ENCODE assay signal across 8 cellular contexts in the genomic region with DNA sequence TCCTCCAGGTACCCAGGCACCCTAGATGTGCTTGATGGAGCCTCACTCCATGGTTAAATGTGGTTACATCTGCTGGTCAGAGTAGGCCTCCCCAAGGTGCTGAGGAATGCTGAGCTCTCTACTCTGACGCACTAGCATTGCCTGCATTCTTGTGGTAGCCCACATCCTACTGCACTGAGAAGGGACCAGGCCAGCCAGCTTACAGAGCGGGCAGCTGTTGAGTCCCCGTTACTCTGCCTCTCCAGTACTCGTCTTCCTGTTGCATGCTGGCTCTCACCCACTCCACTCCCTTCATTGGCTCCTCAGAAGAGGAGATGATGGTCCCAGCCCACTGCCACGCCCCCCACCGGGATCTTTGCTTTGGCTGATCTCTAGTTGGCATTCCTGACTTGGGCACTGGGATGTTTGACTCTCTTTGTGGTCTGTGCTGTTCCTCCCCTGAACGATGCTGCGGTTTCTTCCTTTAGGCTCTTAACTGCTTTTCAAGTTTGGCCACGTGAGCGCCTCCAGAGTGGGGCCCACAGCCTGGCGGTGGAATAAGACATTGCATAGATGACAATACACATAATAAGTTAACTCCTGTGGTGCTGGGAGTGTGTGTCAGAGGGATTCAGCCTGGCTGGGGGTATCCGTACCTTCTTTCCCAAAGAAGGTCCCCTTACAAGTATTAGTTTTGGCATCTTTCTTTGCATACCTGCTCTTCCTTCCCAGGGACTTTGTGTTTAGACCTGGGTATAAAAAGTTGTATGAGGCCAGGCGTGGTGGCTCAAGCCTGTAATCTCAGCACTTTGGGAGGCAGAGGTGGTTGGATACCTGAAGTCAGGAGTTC. TPM values are rescaled to one million over a fixed set of nuclear protein-coding genes. Genes with fewer than 3 reads are reported as not detected.
DNase-seq lines count a peak whose midpoint lies in the region; ATAC-seq and TF ChIP-seq lines count a peak whose summit lies in the region.

No MANE protein-coding gene starts in this region.

- H3K4me3 ChIP-seq in left lung = no peak overlapping the region

- TF ChIP-seq CTCF in GM12874 (IDR thresholded peaks at IDR 0.05; ENCODE audit: insufficient read depth, low read depth, low read length) = peak; percentile 42; the same call in 1 of the 2 replicates
- TF ChIP-seq CTCF in left lung (IDR thresholded peaks at IDR 0.05) = peak in 1 of 2 donors; percentile 14

- H3K36me3 ChIP-seq in left lung = no peaks in the 10 kb centered on the region

- no peaks in the 10 kb centered on the region for H3K9me3 ChIP-seq in left lung

- peak overlapping the region; percentile 88 to 93 for H3K27ac Mint-ChIP-seq in activated naive CD4-positive, alpha-beta T cell treated with anti-CD3 and anti-CD28 coated beads, Interleukin-2, amount 50 U/mL, for 72 hours

- H3K4me1 ChIP-seq in left lung = peaks cover 6 to 11% of the 10 kb centered on the region in 2 donors

- no peaks in the 10 kb centered on the region for H3K9me3 Mint-ChIP-seq in activated naive CD4-positive, alpha-beta T cell treated with anti-CD3 and anti-CD28 coated beads, Interleukin-2, amount 50 U/mL, for 72 hours

- H3K36me3 Mint-ChIP-seq in activated naive CD4-positive, alpha-beta T cell treated with anti-CD3 and anti-CD28 coated beads, Interleukin-2, amount 50 U/mL, for 72 hours = peaks cover 0 to 5% of the 10 kb centered on the region in 2 donors

- no peaks in the 10 kb centered on the region for H3K27me3 ChIP-seq in left lung

- ATAC-seq in HG03097 (IDR thresholded peaks at IDR 0.05; ENCODE audit: low FRiP score, unreplicated experiment) = peak; percentile 89
- peak; percentile 98 for ATAC-seq in SK-N-SH treated with all-trans-retinoic acid at 6 μM for 48 hours
- ATAC-seq in activated naive CD4-positive, alpha-beta T cell treated with anti-CD3 and anti-CD28 coated beads, Interleukin-2, amount 50 U/mL, for 72 hours = peak; percentile 99
- peak; percentile 92 for ATAC-seq in left lung

- peak overlapping the region; percentile 33 to 60 for H3K27ac ChIP-seq in left lung

- peak; percentile 68 to 85 for DNase-seq in activated naive CD4-positive, alpha-beta T cell treated with anti-CD3 and anti-CD28 coated beads, Interleukin-2, amount 50 U/mL, for 72 hours (ENCODE audit: low spot score in 2 of 2)
- DNase-seq in left lung (peak in 1 of 2 donors; percentile 82), NCI-H1694 treated with DMSO at 0.1 percent for 48 hours (lab: John Stamatoyannopoulos, UW) (no peak), Ammon's horn (ENCODE audit: low spot score) (no peak)
- DNase-seq in stimulated activated CD8-positive, alpha-beta memory T cell treated with anti-CD3 and anti-CD28 coated beads, Interleukin-7, amount 100 ng/mL, for 24 hours (ENCODE audit: low read depth) = peak; percentile 31

- intact Hi-C loops in left lung (cut with DNase I) = no loop called here

TF ChIP-seq in SK-N-SH treated with all-trans-retinoic acid at 6 μM for 48 hours, 23 proteins besides CTCF, POLR2A, EP300 and RAD21:
- TF ChIP-seq SNAI2 (CRISPR knock-in tag; IDR thresholded peaks at IDR 0.05) = no peak
- TF ChIP-seq ZFP3 (CRISPR knock-in tag; IDR thresholded peaks at IDR 0.05) = no peak
- TF ChIP-seq GLIS3 (CRISPR knock-in tag; IDR thresholded peaks at IDR 0.05) = no peak
- TF ChIP-seq PATZ1 (CRISPR knock-in tag; IDR thresholded peaks at IDR 0.05; ENCODE audit: borderline replicate concordance) = peak; percentile 13; the same call in 1 of the 2 replicates
- no peak for TF ChIP-seq ISL1 (CRISPR knock-in tag; IDR thresholded peaks at IDR 0.05)
- TF ChIP-seq TOX (CRISPR knock-in tag; IDR thresholded peaks at IDR 0.05; ENCODE audit: borderline replicate concordance) = no peak
- TF ChIP-seq ZNF565 (CRISPR knock-in tag; conservative IDR thresholded peaks at IDR 0.05; ENCODE audit: low read depth) = no peak
- TF ChIP-seq, protein P1, sequence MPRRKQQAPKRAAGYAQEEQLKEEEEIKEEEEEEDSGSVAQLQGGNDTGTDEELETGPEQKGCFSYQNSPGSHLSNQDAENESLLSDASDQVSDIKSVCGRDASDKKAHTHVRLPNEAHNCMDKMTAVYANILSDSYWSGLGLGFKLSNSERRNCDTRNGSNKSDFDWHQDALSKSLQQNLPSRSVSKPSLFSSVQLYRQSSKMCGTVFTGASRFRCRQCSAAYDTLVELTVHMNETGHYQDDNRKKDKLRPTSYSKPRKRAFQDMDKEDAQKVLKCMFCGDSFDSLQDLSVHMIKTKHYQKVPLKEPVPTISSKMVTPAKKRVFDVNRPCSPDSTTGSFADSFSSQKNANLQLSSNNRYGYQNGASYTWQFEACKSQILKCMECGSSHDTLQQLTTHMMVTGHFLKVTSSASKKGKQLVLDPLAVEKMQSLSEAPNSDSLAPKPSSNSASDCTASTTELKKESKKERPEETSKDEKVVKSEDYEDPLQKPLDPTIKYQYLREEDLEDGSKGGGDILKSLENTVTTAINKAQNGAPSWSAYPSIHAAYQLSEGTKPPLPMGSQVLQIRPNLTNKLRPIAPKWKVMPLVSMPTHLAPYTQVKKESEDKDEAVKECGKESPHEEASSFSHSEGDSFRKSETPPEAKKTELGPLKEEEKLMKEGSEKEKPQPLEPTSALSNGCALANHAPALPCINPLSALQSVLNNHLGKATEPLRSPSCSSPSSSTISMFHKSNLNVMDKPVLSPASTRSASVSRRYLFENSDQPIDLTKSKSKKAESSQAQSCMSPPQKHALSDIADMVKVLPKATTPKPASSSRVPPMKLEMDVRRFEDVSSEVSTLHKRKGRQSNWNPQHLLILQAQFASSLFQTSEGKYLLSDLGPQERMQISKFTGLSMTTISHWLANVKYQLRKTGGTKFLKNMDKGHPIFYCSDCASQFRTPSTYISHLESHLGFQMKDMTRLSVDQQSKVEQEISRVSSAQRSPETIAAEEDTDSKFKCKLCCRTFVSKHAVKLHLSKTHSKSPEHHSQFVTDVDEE (CRISPR knock-in tag; IDR thresholded peaks at IDR 0.05) = no peak
- no peak for TF ChIP-seq CSRNP3 (CRISPR knock-in tag; IDR thresholded peaks at IDR 0.05)
- 0 out of 2 replicates have a peak, but pooled peaks have one; percentile 33 for TF ChIP-seq ZC3H10 (CRISPR knock-in tag; IDR thresholded peaks at IDR 0.05)
- TF ChIP-seq POU6F1 (CRISPR knock-in tag; IDR thresholded peaks at IDR 0.05; ENCODE audit: borderline replicate concordance, low read depth) = no peak
- no peak for TF ChIP-seq TCF4 (CRISPR knock-in tag; IDR thresholded peaks at IDR 0.05; ENCODE audit: borderline replicate concordance)

RNA-seq across cellular contexts. Expression of gene AZIN2, which starts 18.6 kb away (rescaled TPM):
- 1 to 10 TPM; 1.2 to 2.1 TPM for total RNA-seq in activated naive CD4-positive, alpha-beta T cell treated with anti-CD3 and anti-CD28 coated beads, Interleukin-2, amount 50 U/mL, for 72 hours
- total RNA-seq in left lung = 1 to 10 TPM; 2.3 to 5.1 TPM

Comparison
In these comparisons a context has a peak if more than half of its experiments do, and no peak if none do; other contexts are left out.
1. DNase-seq: peak in activated naive CD4-positive, alpha-beta T cell treated with anti-CD3 and anti-CD28 coated beads, Interleukin-2, amount 50 U/mL, for 72 hours (2 of 2) and stimulated activated CD8-positive, alpha-beta memory T cell treated with anti-CD3 and anti-CD28 coated beads, Interleukin-7, amount 100 ng/mL, for 24 hours (single experiment); none in NCI-H1694 treated with DMSO at 0.1 percent for 48 hours (single experiment) and Ammon's horn (single experiment).
2. Peak in every context shown above with its lines, with median percentiles within 50 percentile points of each other: ATAC-seq.